In genomic region chr5:17302590-17302989, GRCh38 we compare ENCODE assay signal across 1 cellular context.
TF ChIP-seq lines count a peak whose summit lies in the region.

No MANE protein-coding gene starts in this region.

TF ChIP-seq in HEK293, 187 proteins besides CTCF, POLR2A, EP300 and RAD21 (continued from another document):
- 0 out of 2 replicates have a peak, but pooled peaks have one; percentile 38 for TF ChIP-seq KLF17 (tag by site-specific recombination; IDR thresholded peaks at IDR 0.05)
- 0 out of 2 replicates have a peak, but pooled peaks have one; percentile 64 for TF ChIP-seq ZNF561 (tag by site-specific recombination; IDR thresholded peaks at IDR 0.05; ENCODE audit: borderline replicate concordance)
- TF ChIP-seq INSM2 (tag by site-specific recombination; IDR thresholded peaks at IDR 0.05): no peak
- no peak for TF ChIP-seq KLF16 (tag by site-specific recombination; IDR thresholded peaks at IDR 0.05)
- TF ChIP-seq ZSCAN23 (tag by site-specific recombination; IDR thresholded peaks at IDR 0.05): no peak
TF ChIP-seq in HEK293: peak in this region for 10.
